ENCODE assay signal across 1 cellular context in genomic region chr5:36177715-36178556, GRCh38.
TF ChIP-seq lines count a peak whose summit lies in the region.

No MANE protein-coding gene starts in this region.

TF ChIP-seq in H1, 55 proteins besides CTCF, POLR2A, EP300 and RAD21:
- TF ChIP-seq ASH2L (IDR thresholded peaks at IDR 0.05; ENCODE audit: low read length) (no peak), CBX8 (IDR thresholded peaks at IDR 0.05; ENCODE audit: borderline replicate concordance, low read depth, low read length) (no peak), GTF2F1 (IDR thresholded peaks at IDR 0.05; ENCODE audit: borderline replicate concordance, low read depth, low read length) (no peak), BACH1 (IDR thresholded peaks at IDR 0.05; ENCODE audit: low read length) (no peak), HDAC2 (IDR thresholded peaks at IDR 0.05; ENCODE audit: borderline replicate concordance in 1 of 2, low read depth in 2 of 2, low read length in 2 of 2) (no peak), RNF2 (IDR thresholded peaks at IDR 0.05; ENCODE audit: borderline replicate concordance, low read depth, low read length, missing control alignments, poor library complexity, severe bottlenecking) (no peak)
